7 cellular contexts compared by ENCODE assay signal in genomic region chr15:63892794-63893441, GRCh38. TPM values are rescaled to one million over a fixed set of nuclear protein-coding genes. Genes with fewer than 3 reads are reported as not detected.
A peak's percentile ranks its signal among the peaks of the same experiment; 100 is the strongest.
DNase-seq lines count a peak whose midpoint lies in the region; ATAC-seq lines count a peak whose summit lies in the region.

No MANE protein-coding gene starts in this region.

- H3K27me3 Mint-ChIP-seq in activated CD4-positive, alpha-beta T cell treated with anti-CD3 and anti-CD28 coated beads, Interleukin-2, amount 10 ng/mL, durations not matched to agents 7 days and 5 days: no peaks in the 10 kb centered on the region

- peak; percentile 91 for DNase-seq in activated CD4-positive, alpha-beta T cell treated with anti-CD3 and anti-CD28 coated beads, Interleukin-2, amount 10 ng/mL, durations not matched to agents 7 days and 5 days
- DNase-seq in left colon (peak in 1 of 2 donors; percentile 40), EL (no peak)
- peak; percentile 67 to 88 for DNase-seq in stimulated activated CD8-positive, alpha-beta memory T cell treated with anti-CD3 and anti-CD28 coated beads, Interleukin-7, amount 100 ng/mL, for 48 hours (ENCODE audit: extremely low read depth in 1 of 2, low read depth in 1 of 2)

- H3K36me3 Mint-ChIP-seq in activated CD4-positive, alpha-beta T cell treated with anti-CD3 and anti-CD28 coated beads, Interleukin-2, amount 10 ng/mL, durations not matched to agents 7 days and 5 days (ENCODE audit: low read depth): no peaks in the 10 kb centered on the region

- peak overlapping the region; percentile 90 for H3K27ac Mint-ChIP-seq in activated CD4-positive, alpha-beta T cell treated with anti-CD3 and anti-CD28 coated beads, Interleukin-2, amount 10 ng/mL, durations not matched to agents 7 days and 5 days

- H3K4me1 Mint-ChIP-seq in activated CD4-positive, alpha-beta T cell treated with anti-CD3 and anti-CD28 coated beads, Interleukin-2, amount 10 ng/mL, durations not matched to agents 7 days and 5 days: peaks cover 68% of the 10 kb centered on the region

- POLR2A ChIA-PET in activated CD4-positive, alpha-beta T cell treated with anti-CD3 and anti-CD28 coated beads, Interleukin-2, amount 10 ng/mL, durations not matched to agents 7 days and 5 days (lab: Charles Lee): interaction anchor here (0.8 kb wide), 1 partner anchor 130 kb away, joined by 3 read pairs; no protein-coding TSS in a partner anchor

- intact Hi-C loops in left colon (cut with DNase I, micrococcal nuclease): no loop called here

- ATAC-seq in HG03442 (IDR thresholded peaks at IDR 0.05; ENCODE audit: unreplicated experiment) (peak; percentile 41), left colon (peak; percentile 10), HG02973 (IDR thresholded peaks at IDR 0.05; ENCODE audit: unreplicated experiment) (no peak), HG02938 (IDR thresholded peaks at IDR 0.05; ENCODE audit: unreplicated experiment) (no peak)

- no peaks in the 10 kb centered on the region for H3K9me3 Mint-ChIP-seq in activated CD4-positive, alpha-beta T cell treated with anti-CD3 and anti-CD28 coated beads, Interleukin-2, amount 10 ng/mL, durations not matched to agents 7 days and 5 days

- CTCF ChIA-PET in activated CD4-positive, alpha-beta T cell treated with anti-CD3 and anti-CD28 coated beads, Interleukin-2, amount 10 ng/mL, durations not matched to agents 7 days and 5 days (lab: Charles Lee): interaction anchor here (0.9 to 2.5 kb wide), 12 partner anchors 9 to 283 kb away, joined by 3 to 7 read pairs (median 4); no protein-coding TSS in a partner anchor

- H3K4me3 Mint-ChIP-seq in activated CD4-positive, alpha-beta T cell treated with anti-CD3 and anti-CD28 coated beads, Interleukin-2, amount 10 ng/mL, durations not matched to agents 7 days and 5 days: peak overlapping the region; percentile 35

RNA-seq across cellular contexts. Expression of gene HERC1, which starts 59.2 kb away (rescaled TPM):
- 100 to 1,000 TPM; 100 to 105 TPM for total RNA-seq in activated CD4-positive, alpha-beta T cell treated with anti-CD3 and anti-CD28 coated beads, Interleukin-2, amount 10 ng/mL, durations not matched to agents 7 days and 5 days
- 10 to 100 TPM; 55.0 to 57.7 TPM for total RNA-seq in left colon

Comparison
In these comparisons a context has a peak if more than half of its experiments do, and no peak if none do; other contexts are left out.
1. ATAC-seq: peak in HG03442 (single experiment) and left colon (single experiment); none in HG02973 (single experiment) and HG02938 (single experiment).